8 cellular contexts compared by ENCODE assay signal in the genomic region with DNA sequence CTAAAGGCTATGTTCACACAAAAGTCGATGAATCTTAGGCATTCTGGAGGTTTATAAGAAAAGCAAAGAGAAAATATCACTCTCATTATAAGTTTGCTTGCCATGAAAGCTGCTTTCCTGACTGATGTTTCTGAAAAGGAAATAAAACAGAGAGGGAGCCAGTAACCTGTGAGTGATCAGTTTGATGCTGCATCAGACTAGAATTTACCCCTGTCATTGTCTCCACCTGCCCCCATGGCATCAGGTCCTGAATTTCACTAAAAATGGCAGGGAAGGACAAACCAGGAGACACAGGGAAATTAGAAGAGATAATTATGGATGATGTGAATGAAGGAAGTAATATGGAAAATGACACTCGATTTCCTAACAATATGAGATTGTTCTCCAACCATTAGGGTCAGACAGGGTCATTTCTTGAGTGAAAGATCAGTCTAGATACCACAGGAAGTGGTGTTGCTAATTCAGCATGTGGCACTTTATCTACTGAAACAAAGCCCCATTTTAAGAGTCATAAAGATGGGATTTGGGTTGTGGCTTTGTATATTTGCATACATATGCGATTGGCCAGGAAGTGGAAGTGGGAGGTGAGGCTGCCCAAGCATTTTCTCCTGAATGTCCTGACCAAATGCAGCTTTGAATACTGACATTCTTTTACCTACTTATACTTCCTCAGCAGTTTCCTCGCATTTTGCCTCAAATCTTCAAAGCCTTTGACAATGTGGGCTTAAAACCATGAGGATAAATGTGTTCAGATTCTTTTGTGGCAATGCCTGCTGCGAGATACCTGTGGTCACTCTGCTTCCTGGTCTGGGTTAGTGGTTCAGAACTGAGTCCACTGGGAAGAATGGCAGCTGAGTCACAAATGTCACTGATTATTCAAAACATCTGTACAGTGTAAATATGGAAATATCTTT. TPM values are rescaled to one million over a fixed set of nuclear protein-coding genes. Genes with fewer than 3 reads are reported as not detected.
DNase-seq lines count a peak whose midpoint lies in the region; ATAC-seq and TF ChIP-seq lines count a peak whose summit lies in the region.

No MANE protein-coding gene starts in this region.

- ATAC-seq in GM21390 (IDR thresholded peaks at IDR 0.05; ENCODE audit: unreplicated experiment) (peak; percentile 94), HG03521 (IDR thresholded peaks at IDR 0.05; ENCODE audit: unreplicated experiment) (peak; percentile 95)

- H3K36me3 ChIP-seq in brain microvascular endothelial cell (replicated peaks) = no peaks in the 10 kb centered on the region

- peaks cover 10% of the 10 kb centered on the region for H3K4me1 Mint-ChIP-seq in activated T-helper 1 cell treated with anti-CD3 and anti-CD28 coated beads, Interleukin-12 subunit alpha, Interleukin-12 subunit beta, Interleukin-2, Interleukin-4 antibody, amounts not matched to agents 30 ng/mL and 10 ng/mL and 1 ng/mL, durations not matched to agents 14 hours and 24 hours and 36 hours (ENCODE audit: low read depth)
- H3K4me1 Mint-ChIP-seq in activated naive CD4-positive, alpha-beta T cell treated with anti-CD3 and anti-CD28 coated beads, Interleukin-2, amount 10 ng/mL, durations not matched to agents 7 days and 5 days = peaks cover 9% of the 10 kb centered on the region

- no peak overlapping the region for H3K27ac Mint-ChIP-seq in activated T-helper 1 cell treated with anti-CD3 and anti-CD28 coated beads, Interleukin-12 subunit alpha, Interleukin-12 subunit beta, Interleukin-2, Interleukin-4 antibody, amounts not matched to agents 30 ng/mL and 10 ng/mL and 1 ng/mL, durations not matched to agents 14 hours and 24 hours and 36 hours
- H3K27ac Mint-ChIP-seq in activated naive CD4-positive, alpha-beta T cell treated with anti-CD3 and anti-CD28 coated beads, Interleukin-2, amount 10 ng/mL, durations not matched to agents 7 days and 5 days = no peak overlapping the region

- no peak overlapping the region for H3K4me3 ChIP-seq in brain microvascular endothelial cell (ENCODE audit: low read depth, low read length)

- no peaks in the 10 kb centered on the region for H3K9me3 Mint-ChIP-seq in activated T-helper 1 cell treated with anti-CD3 and anti-CD28 coated beads, Interleukin-12 subunit alpha, Interleukin-12 subunit beta, Interleukin-2, Interleukin-4 antibody, amounts not matched to agents 30 ng/mL and 10 ng/mL and 1 ng/mL, durations not matched to agents 14 hours and 24 hours and 36 hours
- H3K9me3 Mint-ChIP-seq in activated naive CD4-positive, alpha-beta T cell treated with anti-CD3 and anti-CD28 coated beads, Interleukin-2, amount 10 ng/mL, durations not matched to agents 7 days and 5 days = no peaks in the 10 kb centered on the region

- no peak overlapping the region for H3K4me3 Mint-ChIP-seq in activated T-helper 1 cell treated with anti-CD3 and anti-CD28 coated beads, Interleukin-12 subunit alpha, Interleukin-12 subunit beta, Interleukin-2, Interleukin-4 antibody, amounts not matched to agents 30 ng/mL and 10 ng/mL and 1 ng/mL, durations not matched to agents 14 hours and 24 hours and 36 hours
- H3K4me3 Mint-ChIP-seq in activated naive CD4-positive, alpha-beta T cell treated with anti-CD3 and anti-CD28 coated beads, Interleukin-2, amount 10 ng/mL, durations not matched to agents 7 days and 5 days = no peak overlapping the region

- H3K27me3 ChIP-seq in brain microvascular endothelial cell (replicated peaks) = no peaks in the 10 kb centered on the region

- no peak for TF ChIP-seq CTCF in brain microvascular endothelial cell (IDR thresholded peaks at IDR 0.05; ENCODE audit: low read depth, low read length, missing control alignments)

- DNase-seq in EL (peak; percentile 50), brain microvascular endothelial cell (peak; percentile 44), GM03348 (ENCODE audit: low spot score) (no peak)
- no peak for DNase-seq in activated T-helper 1 cell treated with anti-CD3 and anti-CD28 coated beads, Interleukin-12 subunit alpha, Interleukin-12 subunit beta, Interleukin-2, Interleukin-4 antibody, amounts not matched to agents 30 ng/mL and 10 ng/mL and 1 ng/mL, durations not matched to agents 14 hours and 24 hours and 36 hours (ENCODE audit: low spot score)
- DNase-seq in stimulated activated CD4-positive, alpha-beta T cell treated with anti-CD3 and anti-CD28 coated beads, Interleukin-4, amount 100 ng/mL, for 1 hour = no peak
- DNase-seq in activated naive CD4-positive, alpha-beta T cell treated with anti-CD3 and anti-CD28 coated beads, Interleukin-2, amount 10 ng/mL, durations not matched to agents 7 days and 5 days = no peak

- intact Hi-C loops in activated T-helper 1 cell treated with anti-CD3 and anti-CD28 coated beads, Interleukin-12 subunit alpha, Interleukin-12 subunit beta, Interleukin-2, Interleukin-4 antibody, amounts not matched to agents 30 ng/mL and 10 ng/mL and 1 ng/mL, durations not matched to agents 14 hours and 24 hours and 36 hours (cut with micrococcal nuclease) = no loop called here

- no peak overlapping the region for H3K27ac ChIP-seq in brain microvascular endothelial cell

- no peaks in the 10 kb centered on the region for H3K36me3 Mint-ChIP-seq in activated T-helper 1 cell treated with anti-CD3 and anti-CD28 coated beads, Interleukin-12 subunit alpha, Interleukin-12 subunit beta, Interleukin-2, Interleukin-4 antibody, amounts not matched to agents 30 ng/mL and 10 ng/mL and 1 ng/mL, durations not matched to agents 14 hours and 24 hours and 36 hours (ENCODE audit: low read depth)
- no peaks in the 10 kb centered on the region for H3K36me3 Mint-ChIP-seq in activated naive CD4-positive, alpha-beta T cell treated with anti-CD3 and anti-CD28 coated beads, Interleukin-2, amount 10 ng/mL, durations not matched to agents 7 days and 5 days

- in situ Hi-C loops in brain microvascular endothelial cell (cut with HindIII; ENCODE audit: low pct_ligation_motif_present, low sequenced_read_pairs) = no loop called here

- H3K27me3 Mint-ChIP-seq in activated T-helper 1 cell treated with anti-CD3 and anti-CD28 coated beads, Interleukin-12 subunit alpha, Interleukin-12 subunit beta, Interleukin-2, Interleukin-4 antibody, amounts not matched to agents 30 ng/mL and 10 ng/mL and 1 ng/mL, durations not matched to agents 14 hours and 24 hours and 36 hours (ENCODE audit: insufficient read depth) = peaks cover 13% of the 10 kb centered on the region
- H3K27me3 Mint-ChIP-seq in activated naive CD4-positive, alpha-beta T cell treated with anti-CD3 and anti-CD28 coated beads, Interleukin-2, amount 10 ng/mL, durations not matched to agents 7 days and 5 days = no peaks in the 10 kb centered on the region

- CTCF ChIA-PET in activated naive CD4-positive, alpha-beta T cell treated with anti-CD3 and anti-CD28 coated beads, Interleukin-2, amount 10 ng/mL, durations not matched to agents 7 days and 5 days (lab: Charles Lee) = interaction anchor here (1.0 to 1.1 kb wide), 2 partner anchors 32 to 173 kb away, joined by 3 to 4 read pairs; no protein-coding TSS in a partner anchor

RNA-seq across cellular contexts. Expression of a gene that starts 29.7 kb away (rescaled TPM):
- not detected in 2 replicates for total RNA-seq in activated T-helper 1 cell treated with anti-CD3 and anti-CD28 coated beads, Interleukin-12 subunit alpha, Interleukin-12 subunit beta, Interleukin-2, Interleukin-4 antibody, amounts not matched to agents 30 ng/mL and 10 ng/mL and 1 ng/mL, durations not matched to agents 14 hours and 24 hours and 36 hours

Comparison
In these comparisons a context has a peak if more than half of its experiments do, and no peak if none do; other contexts are left out.
1. DNase-seq: peak in EL (single experiment) and brain microvascular endothelial cell (single experiment); none in GM03348 (single experiment), activated T-helper 1 cell treated with anti-CD3 and anti-CD28 coated beads, Interleukin-12 subunit alpha, Interleukin-12 subunit beta, Interleukin-2, Interleukin-4 antibody, amounts not matched to agents 30 ng/mL and 10 ng/mL and 1 ng/mL, durations not matched to agents 14 hours and 24 hours and 36 hours (single experiment), stimulated activated CD4-positive, alpha-beta T cell treated with anti-CD3 and anti-CD28 coated beads, Interleukin-4, amount 100 ng/mL, for 1 hour (single experiment) and activated naive CD4-positive, alpha-beta T cell treated with anti-CD3 and anti-CD28 coated beads, Interleukin-2, amount 10 ng/mL, durations not matched to agents 7 days and 5 days (single experiment).